10 cellular contexts compared by ENCODE assay signal in genomic region chr17:41521574-41522261, GRCh38. TPM values are rescaled to one million over a fixed set of nuclear protein-coding genes. Genes with fewer than 3 reads are reported as not detected.
DNase-seq lines count a peak whose midpoint lies in the region; ATAC-seq and TF ChIP-seq lines count a peak whose summit lies in the region.
"Had no signal": no experiment of that assay in that cellular context is flagged by ENCODE, and none has a peak within 500 bp of the region (broad histone marks: within the 10 kb centered on the region; RNA-seq: fewer than 3 reads in every experiment).

No MANE protein-coding gene starts in this region.

- peaks cover 20 to 32% (median 23%) of the 10 kb centered on the region in 3 donors for H3K27me3 Mint-ChIP-seq in CD14-positive monocyte (ENCODE audit: low read depth in 3 of 3)

- H3K27ac Mint-ChIP-seq in CD14-positive monocyte = peak overlapping the region in 2 of 7 donors; percentile 20 to 35
- H3K27ac Mint-ChIP-seq: activated CD8-positive, alpha-beta memory T cell treated with anti-CD3 and anti-CD28 coated beads, Interleukin-2, amount 10 ng/mL, durations not matched to agents 7 days and 5 days had no signal

- H3K27ac ChIP-seq in SJCRH30 = no peak overlapping the region

- no peak overlapping the region for H3K4me3 Mint-ChIP-seq in CD14-positive monocyte
- H3K4me3 Mint-ChIP-seq: activated CD8-positive, alpha-beta memory T cell treated with anti-CD3 and anti-CD28 coated beads, Interleukin-2, amount 10 ng/mL, durations not matched to agents 7 days and 5 days had no signal

- H3K9me3 ChIP-seq in MG63 (no peaks in the 10 kb centered on the region), mucosa of descending colon (no peaks in the 10 kb centered on the region), SJCRH30 (replicated peaks) (no peaks in the 10 kb centered on the region)

- peaks cover 0 to 4% (median 0%) of the 10 kb centered on the region in 7 donors for H3K9me3 Mint-ChIP-seq in CD14-positive monocyte

- TF ChIP-seq CTCF in BJ (IDR thresholded peaks at IDR 0.05; ENCODE audit: insufficient read depth, low read depth, low read length) (0 out of 2 replicates have a peak, but pooled peaks have one; percentile 2), mucosa of descending colon (IDR thresholded peaks at IDR 0.05) (no peak), CD14-positive monocyte (IDR thresholded peaks at IDR 0.05) (no peak)

- no peak overlapping the region for H3K4me3 ChIP-seq in BJ (ENCODE audit: low read depth, low read length)
- H3K4me3 ChIP-seq in MG63 = no peak overlapping the region
- no peak overlapping the region for H3K4me3 ChIP-seq in mucosa of descending colon
- H3K4me3 ChIP-seq in SJCRH30 = no peak overlapping the region

- POLR2A ChIA-PET in BJ (lab: Charles Lee) = no interaction called here

- CTCF ChIA-PET in BJ (lab: Yijun Ruan, JAX) = interaction anchor here (0.5 to 1.6 kb wide), 5 partner anchors 26 to 141 kb away, joined by 3 to 5 read pairs (median 4); no protein-coding TSS in a partner anchor

- H3K36me3 ChIP-seq in BJ (ENCODE audit: control insufficient read depth, insufficient read depth, low read length) (peaks cover 4% of the 10 kb centered on the region), MG63 (peaks cover 6% of the 10 kb centered on the region), mucosa of descending colon (ENCODE audit: low read depth) (no peaks in the 10 kb centered on the region), SJCRH30 (no peaks in the 10 kb centered on the region)

- ATAC-seq in mucosa of descending colon (peak; percentile 66), HG02642 (IDR thresholded peaks at IDR 0.05; ENCODE audit: poor library complexity, unreplicated experiment) (no peak)
- ATAC-seq: activated CD8-positive, alpha-beta memory T cell treated with anti-CD3 and anti-CD28 coated beads, Interleukin-2, amount 10 ng/mL, durations not matched to agents 7 days and 5 days had no signal

- H3K36me3 Mint-ChIP-seq in CD14-positive monocyte = no peaks in the 10 kb centered on the region
- H3K36me3 Mint-ChIP-seq: activated CD8-positive, alpha-beta memory T cell treated with anti-CD3 and anti-CD28 coated beads, Interleukin-2, amount 10 ng/mL, durations not matched to agents 7 days and 5 days had no signal

- H3K4me1 Mint-ChIP-seq in CD14-positive monocyte = peaks cover 6% of the 10 kb centered on the region
- H3K4me1 Mint-ChIP-seq: activated CD8-positive, alpha-beta memory T cell treated with anti-CD3 and anti-CD28 coated beads, Interleukin-2, amount 10 ng/mL, durations not matched to agents 7 days and 5 days had no signal

- H3K4me1 ChIP-seq in mucosa of descending colon (ENCODE audit: low read depth) (peaks cover 40% of the 10 kb centered on the region), SJCRH30 (no peaks in the 10 kb centered on the region; the same call in 1 of the 2 replicates)

- no peaks in the 10 kb centered on the region for H3K27me3 ChIP-seq in BJ (ENCODE audit: control insufficient read depth, insufficient read depth, low read length)
- no peaks in the 10 kb centered on the region for H3K27me3 ChIP-seq in MG63
- H3K27me3 ChIP-seq in SJCRH30 = no peaks in the 10 kb centered on the region

- intact Hi-C loops in mucosa of descending colon (cut with DNase I, micrococcal nuclease) (no loop called here), CD14-positive monocyte (cut with micrococcal nuclease) (no loop called here)

- no peak for DNase-seq in BJ (ENCODE audit: low read depth)
- DNase-seq in MG63 = peak; percentile 87
- peak; percentile 28 to 85 for DNase-seq in dermis microvascular lymphatic vessel endothelial cell (ENCODE audit: low read depth in 2 of 2)
- DNase-seq in mucosa of descending colon = peak; percentile 77 to 89 (median 88)
- DNase-seq in SJCRH30 = no peak
- no peak for DNase-seq in CD14-positive monocyte (ENCODE audit: low spot score)
- no peak for DNase-seq in NCI-H524 treated with DMSO at 0.1 percent for 48 hours (lab: John Stamatoyannopoulos, UW)
- DNase-seq: activated CD8-positive, alpha-beta memory T cell treated with anti-CD3 and anti-CD28 coated beads, Interleukin-2, amount 10 ng/mL, durations not matched to agents 7 days and 5 days; stimulated activated CD4-positive, alpha-beta T cell treated with anti-CD3 and anti-CD28 coated beads, Interleukin-4, amount 100 ng/mL, for 1 hour had no signal

RNA-seq across cellular contexts. Expression of gene KRT15, which starts 3.0 kb away (rescaled TPM):
- 2.0 and 2.7 TPM in 2 replicates for polyA plus RNA-seq in BJ (2011; rRNA removed)
- 0.52 and 1.1 TPM in 2 replicates for polyA minus RNA-seq in BJ (2011; rRNA and poly(A)+ RNA removed)
- 38.4 and 82.2 TPM in 2 replicates for total RNA-seq in MG63 (2014; rRNA removed; shearing (Covaris generic); ENCODE audit: low replicate concordance)
- total RNA-seq in dermis microvascular lymphatic vessel endothelial cell = 0.13 and 1.2 TPM in 2 replicates
- 10 to 100 TPM in 1 of 3 donors, 1 to 10 TPM in 2; 5.0 to 16.5 (median 5.4) TPM for total RNA-seq in mucosa of descending colon
- total RNA-seq in SJCRH30 (2014; rRNA removed; shearing (Covaris generic)) = 0.08 TPM in 1 of 2 replicates, not detected in the other
- not detected for polyA plus RNA-seq in CD14-positive monocyte
- total RNA-seq: activated CD8-positive, alpha-beta memory T cell treated with anti-CD3 and anti-CD28 coated beads, Interleukin-2, amount 10 ng/mL, durations not matched to agents 7 days and 5 days had no signal

RNA-seq across cellular contexts. Expression of gene KRT19, which starts 6.4 kb away (rescaled TPM):
- polyA plus RNA-seq in BJ (2011; rRNA removed) = 182 and 230 TPM in 2 replicates
- polyA minus RNA-seq in BJ (2011; rRNA and poly(A)+ RNA removed) = 123 and 176 TPM in 2 replicates
- total RNA-seq in MG63 (2014; rRNA removed; shearing (Covaris generic); ENCODE audit: low replicate concordance) = 20.7 and 46.3 TPM in 2 replicates
- 4.2 and 11.3 TPM in 2 replicates for total RNA-seq in dermis microvascular lymphatic vessel endothelial cell
- total RNA-seq in mucosa of descending colon = 1,000 to 10,000 TPM in 2 of 3 donors, 100 to 1,000 TPM in 1; 723 to 2,357 (median 1,709) TPM
- 0.25 TPM in 1 of 2 replicates, not detected in the other for total RNA-seq in SJCRH30 (2014; rRNA removed; shearing (Covaris generic))
- not detected for polyA plus RNA-seq in CD14-positive monocyte
- total RNA-seq: activated CD8-positive, alpha-beta memory T cell treated with anti-CD3 and anti-CD28 coated beads, Interleukin-2, amount 10 ng/mL, durations not matched to agents 7 days and 5 days had no signal

RNA-seq across cellular contexts. Expression of gene KRT13, which starts 16.3 kb away (rescaled TPM):
- polyA plus RNA-seq in BJ (2011; rRNA removed) (0.17 and 0.27 TPM in 2 replicates), CD14-positive monocyte (not detected)
- not detected in 2 replicates for polyA minus RNA-seq in BJ (2011; rRNA and poly(A)+ RNA removed)
- total RNA-seq in MG63 (2014; rRNA removed; shearing (Covaris generic); ENCODE audit: low replicate concordance) = 3.8 and 4.0 TPM in 2 replicates
- total RNA-seq in dermis microvascular lymphatic vessel endothelial cell (not detected in 2 replicates), mucosa of descending colon (1 to 10 TPM in 1 of 3 donors, not detected in 2; 3.7 TPM)
- total RNA-seq in SJCRH30 (2014; rRNA removed; shearing (Covaris generic)) = 0.30 TPM in 1 of 2 replicates, not detected in the other
- total RNA-seq: activated CD8-positive, alpha-beta memory T cell treated with anti-CD3 and anti-CD28 coated beads, Interleukin-2, amount 10 ng/mL, durations not matched to agents 7 days and 5 days had no signal

RNA-seq across cellular contexts. Expression of gene KRT36, which starts 32.0 kb away (rescaled TPM):
- 0.04 TPM in 2 replicates for polyA plus RNA-seq in BJ (2011; rRNA removed)
- not detected in 2 replicates for polyA minus RNA-seq in BJ (2011; rRNA and poly(A)+ RNA removed)
- total RNA-seq in MG63 (2014; rRNA removed; shearing (Covaris generic); ENCODE audit: low replicate concordance) = 0.20 TPM in 1 of 2 replicates, not detected in the other
- 0.38 TPM in 1 of 2 replicates, not detected in the other for total RNA-seq in dermis microvascular lymphatic vessel endothelial cell
- total RNA-seq in mucosa of descending colon = not detected
- total RNA-seq in SJCRH30 (2014; rRNA removed; shearing (Covaris generic)) = not detected in 2 replicates
- polyA plus RNA-seq in CD14-positive monocyte = under 1 TPM; 0.24 to 0.87 TPM
- total RNA-seq: activated CD8-positive, alpha-beta memory T cell treated with anti-CD3 and anti-CD28 coated beads, Interleukin-2, amount 10 ng/mL, durations not matched to agents 7 days and 5 days had no signal

RNA-seq across cellular contexts. Expression of gene KRT35, which starts 40.8 kb away (rescaled TPM):
- not detected in 2 replicates for polyA plus RNA-seq in BJ (2011; rRNA removed)
- not detected in 2 replicates for polyA minus RNA-seq in BJ (2011; rRNA and poly(A)+ RNA removed)
- total RNA-seq in MG63 (2014; rRNA removed; shearing (Covaris generic); ENCODE audit: low replicate concordance) = 0.33 TPM in 1 of 2 replicates, not detected in the other
- total RNA-seq in dermis microvascular lymphatic vessel endothelial cell = not detected in 2 replicates
- not detected for total RNA-seq in mucosa of descending colon
- not detected in 2 replicates for total RNA-seq in SJCRH30 (2014; rRNA removed; shearing (Covaris generic))
- polyA plus RNA-seq in CD14-positive monocyte = not detected
- total RNA-seq: activated CD8-positive, alpha-beta memory T cell treated with anti-CD3 and anti-CD28 coated beads, Interleukin-2, amount 10 ng/mL, durations not matched to agents 7 days and 5 days had no signal

Comparison
In these comparisons a context has a peak if more than half of its experiments do, and no peak if none do; other contexts are left out.
1. DNase-seq: peak in MG63 (single experiment), dermis microvascular lymphatic vessel endothelial cell (2 of 2) and mucosa of descending colon (3 of 3); none in BJ (single experiment), SJCRH30 (0 of 2), CD14-positive monocyte (single experiment) and NCI-H524 treated with DMSO at 0.1 percent for 48 hours (single experiment).
2. RNA of gene KRT19, which starts 6.4 kb away (total RNA-seq): 723 to 2,357 TPM in mucosa of descending colon; 20.7 to 46.3 TPM in MG63, 4.2 to 11.3 TPM in dermis microvascular lymphatic vessel endothelial cell and 0.25 TPM in SJCRH30; every median in the first group is over 10 times any median in the second.